Comparison of ENCODE assay signal across 8 cellular contexts in genomic region chr15:85443046-85443445, GRCh38.
DNase-seq lines count a peak whose midpoint lies in the region; ATAC-seq and TF ChIP-seq lines count a peak whose summit lies in the region.

No MANE protein-coding gene starts in this region.

- no peak overlapping the region for H3K27ac ChIP-seq in MM.1S (ENCODE audit: low read length)
- peak overlapping the region; percentile 77 for H3K27ac ChIP-seq in mesodermal cell (ENCODE audit: low read depth, low read length, severe bottlenecking)

- no peaks in the 10 kb centered on the region for H4K20me1 ChIP-seq in MM.1S (ENCODE audit: insufficient read depth, low read length)

- TF ChIP-seq CTCF in MM.1S (IDR thresholded peaks at IDR 0.05; ENCODE audit: low read length) (no peak), omental fat pad (IDR thresholded peaks at IDR 0.05) (no peak)

- H3K79me2 ChIP-seq in MM.1S (ENCODE audit: low read length), result peaks cover 28% of the 10 kb centered on the region

- 0 out of 2 replicates have a peak, but pooled peaks cover 4% of the 10 kb centered on the region for H3F3A ChIP-seq in MM.1S (ENCODE audit: insufficient read depth, low read length)

- no peak overlapping the region for H2AFZ ChIP-seq in MM.1S (ENCODE audit: low read length)

- H3K9me3 ChIP-seq in MM.1S (replicated peaks; ENCODE audit: insufficient read depth, low read length) (no peaks in the 10 kb centered on the region), mesodermal cell (ENCODE audit: control insufficient read depth, low read length) (no peaks in the 10 kb centered on the region)

- no peak overlapping the region for H3K9ac ChIP-seq in MM.1S (ENCODE audit: low read length)

- 0 out of 2 replicates have a peak overlapping the region, but pooled peaks have one; percentile 5 for H3K4me2 ChIP-seq in MM.1S (ENCODE audit: low read depth, low read length)

- ATAC-seq in GM18520 (IDR thresholded peaks at IDR 0.05; ENCODE audit: unreplicated experiment) (peak; percentile 19), GM21717 (IDR thresholded peaks at IDR 0.05; ENCODE audit: unreplicated experiment) (peak; percentile 53), omental fat pad (ENCODE audit: low FRiP score) (no peak), HG03457 (IDR thresholded peaks at IDR 0.05; ENCODE audit: unreplicated experiment) (no peak)

- DNase-seq in MM.1S, result no peak
- no peak for DNase-seq in omental fat pad (ENCODE audit: low spot score)
- DNase-seq in NCI-H748 treated with DMSO at 0.1 percent for 48 hours (lab: John Stamatoyannopoulos, UW), result no peak
- no peak for DNase-seq in LoVo (ENCODE audit: low spot score)

- no peaks in the 10 kb centered on the region for H3K36me3 ChIP-seq in MM.1S (replicated peaks; ENCODE audit: insufficient read depth, low read length)
- H3K36me3 ChIP-seq in mesodermal cell (ENCODE audit: control insufficient read depth, insufficient read depth, low read length), result no peaks in the 10 kb centered on the region

- H3K4me1 ChIP-seq in MM.1S (ENCODE audit: low read length) (peaks cover 3% of the 10 kb centered on the region; the same call in 1 of the 2 replicates), mesodermal cell (ENCODE audit: control insufficient read depth, insufficient read depth, low read length, poor library complexity, severe bottlenecking) (peaks cover 21% of the 10 kb centered on the region)

- H3K9me2 ChIP-seq in MM.1S (replicated peaks; ENCODE audit: insufficient read depth, low read length), result no peaks in the 10 kb centered on the region

- 0 out of 2 replicates have a peak, but pooled peaks cover 3% of the 10 kb centered on the region for H3K27me3 ChIP-seq in MM.1S (replicated peaks; ENCODE audit: insufficient read depth, low read length)

- H3K4me3 ChIP-seq in MM.1S (ENCODE audit: low read length) (no peak overlapping the region), mesodermal cell (ENCODE audit: extremely low read depth, insufficient read depth, low read length, poor library complexity, severe bottlenecking) (no peak overlapping the region)

Comparison
In these comparisons a context has a peak if more than half of its experiments do, and no peak if none do; other contexts are left out.
1. ATAC-seq: peak in GM18520 (single experiment) and GM21717 (single experiment); none in omental fat pad (single experiment) and HG03457 (single experiment).